In the genomic region with DNA sequence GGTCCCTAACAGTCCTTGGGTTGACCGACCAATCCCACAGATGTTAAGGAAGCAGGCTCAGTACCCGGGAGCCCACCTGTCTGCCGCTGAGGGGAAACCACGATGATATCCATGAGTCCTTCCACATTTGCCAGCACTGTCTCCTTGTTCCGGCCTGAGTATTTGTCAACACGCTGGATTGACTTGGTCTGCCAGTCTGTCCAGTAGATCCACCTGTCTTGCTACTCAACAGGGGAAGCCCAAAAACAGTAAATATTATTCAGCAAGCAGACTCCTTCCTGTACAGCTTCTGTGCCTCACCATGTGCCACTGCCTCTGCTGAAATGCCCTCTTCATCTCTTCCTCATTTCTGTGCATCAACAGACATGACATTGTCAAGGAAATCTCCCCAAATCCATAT, we compare ENCODE assay signal across 20 cellular contexts.
"Had no signal": no experiment of that assay in that cellular context is flagged by ENCODE, and none has a peak within 500 bp of the region (broad histone marks: within the 10 kb centered on the region; RNA-seq: fewer than 3 reads in every experiment).

No MANE protein-coding gene starts in this region.

- H3K36me3 ChIP-seq: left lung had no signal

- H3K4me1 ChIP-seq: esophagus squamous epithelium, gastrocnemius medialis, heart right ventricle, left lung, lower lobe of right lung had no signal

- DNase-seq: dermis blood vessel endothelial cell; dorsolateral prefrontal cortex; effector CD4-positive, alpha-beta T cell; effector memory CD4-positive, alpha-beta T cell; esophagus squamous epithelium; foreskin fibroblast; foreskin melanocyte; gastrocnemius medialis; glutamatergic neuron; head of caudate nucleus; heart right ventricle; hippocampal formation; left cardiac atrium; left lung; left ventricle myocardium superior; lower lobe of right lung; mesenchymal stem cell; mucosa of descending colon; naive B cell had no signal

- H3K27ac ChIP-seq: coronary artery, dorsolateral prefrontal cortex, esophagus squamous epithelium, gastrocnemius medialis, heart right ventricle, left lung, lower lobe of right lung had no signal

- H3K27me3 ChIP-seq: dorsolateral prefrontal cortex, esophagus squamous epithelium, gastrocnemius medialis, heart right ventricle, left lung had no signal

- H3K9me3 ChIP-seq: esophagus squamous epithelium, gastrocnemius medialis, heart right ventricle, left lung, lower lobe of right lung, mucosa of descending colon had no signal

- H3K4me3 ChIP-seq: coronary artery, dorsolateral prefrontal cortex, esophagus squamous epithelium, gastrocnemius medialis, heart right ventricle, left lung, lower lobe of right lung, mucosa of descending colon had no signal
